8 cellular contexts compared by ENCODE assay signal in the genomic region with DNA sequence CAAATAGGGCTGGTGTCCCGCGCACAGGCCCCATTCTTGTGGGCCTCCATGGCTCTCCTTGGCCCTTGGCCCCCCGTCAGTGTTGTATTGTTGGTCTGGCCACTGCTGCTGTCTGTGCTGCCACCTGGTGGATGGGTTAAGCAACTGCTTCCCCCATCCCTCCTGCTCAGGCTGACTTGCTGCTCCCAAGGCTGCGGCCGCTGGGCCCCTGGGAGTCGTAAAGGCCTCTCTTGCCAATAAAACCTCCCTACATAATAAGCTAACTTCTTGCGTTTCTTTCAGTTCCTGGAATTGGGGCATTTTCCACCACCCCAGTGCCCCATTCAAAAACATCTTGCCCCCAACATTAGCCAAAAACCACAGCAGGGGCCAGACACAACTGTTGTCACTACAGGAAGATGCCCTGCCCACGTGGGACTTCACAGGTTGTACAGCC. TPM values are rescaled to one million over a fixed set of nuclear protein-coding genes. Genes with fewer than 3 reads are reported as not detected.
A peak's percentile ranks its signal among the peaks of the same experiment; 100 is the strongest.
DNase-seq lines count a peak whose midpoint lies in the region; ATAC-seq and TF ChIP-seq lines count a peak whose summit lies in the region.

No MANE protein-coding gene starts in this region.

- H3K36me3 ChIP-seq in Karpas-422 (ENCODE audit: insufficient read depth, low read length) = no peaks in the 10 kb centered on the region
- no peaks in the 10 kb centered on the region for H3K36me3 ChIP-seq in thyroid gland

- H3K4me2 ChIP-seq in Karpas-422 (ENCODE audit: low read depth, low read length, poor library complexity, severe bottlenecking) = no peak overlapping the region

- H3K4me3 ChIP-seq in Karpas-422 (ENCODE audit: low read length) (no peak overlapping the region), fibroblast of the aortic adventitia (ENCODE audit: low read depth, low read length) (no peak overlapping the region), thyroid gland (replicated peaks in 1 of 3) (no peak overlapping the region)

- DNase-seq in CMK (ENCODE audit: low read depth) = peak; percentile 69
- peak; percentile 84 for DNase-seq in Karpas-422
- peak; percentile 69 for DNase-seq in RKO (ENCODE audit: low spot score)
- peak; percentile 47 for DNase-seq in activated T-helper 1 cell treated with Interleukin-2 at 50 U/mL for 16 hours (ENCODE audit: low read depth)
- peak; percentile 64 for DNase-seq in fibroblast of the aortic adventitia (ENCODE audit: low read depth)
- peak in 39 of 56 donors; percentile 4 to 54 (median 23) for DNase-seq in nucleus accumbens (lab: John Stamatoyannopoulos, UW)
- DNase-seq in thyroid gland = peak; percentile 44 to 61

- no peaks in the 10 kb centered on the region for H4K20me1 ChIP-seq in Karpas-422 (ENCODE audit: insufficient read depth, low read depth, low read length)

- H3K9ac ChIP-seq in Karpas-422 (ENCODE audit: low read length) = no peak overlapping the region

- no peak overlapping the region for H3K27ac ChIP-seq in Karpas-422 (ENCODE audit: low read length)
- no peak overlapping the region for H3K27ac ChIP-seq in thyroid gland

- H2AFZ ChIP-seq in Karpas-422 (ENCODE audit: low read length) = no peak overlapping the region

- no peaks in the 10 kb centered on the region for H3K79me2 ChIP-seq in Karpas-422 (ENCODE audit: low read length)

- WGBS in thyroid gland, 2 donors = 64 to 67% methylated on average over 8 of the region's 8 CpGs

- intact Hi-C loops in thyroid gland (cut with DNase I) = no loop called here

- no peaks in the 10 kb centered on the region for H3K9me3 ChIP-seq in Karpas-422 (ENCODE audit: low read length)
- H3K9me3 ChIP-seq in thyroid gland = no peaks in the 10 kb centered on the region

- H3K9me2 ChIP-seq in Karpas-422 (replicated peaks; ENCODE audit: insufficient read depth, low read length) = no peaks in the 10 kb centered on the region

- H3K27me3 ChIP-seq in Karpas-422 (ENCODE audit: low read length) (no peaks in the 10 kb centered on the region), thyroid gland (no peaks in the 10 kb centered on the region)

- no peaks in the 10 kb centered on the region for H3K4me1 ChIP-seq in Karpas-422 (ENCODE audit: low read length)
- peaks cover 36 to 58% of the 10 kb centered on the region in 2 donors for H3K4me1 ChIP-seq in thyroid gland

- TF ChIP-seq POLR2A in thyroid gland (IDR thresholded peaks at IDR 0.05) = no peak

- peak; percentile 95 for TF ChIP-seq CTCF in fibroblast of the aortic adventitia (IDR thresholded peaks at IDR 0.05; ENCODE audit: insufficient read depth, low read length)
- TF ChIP-seq CTCF in thyroid gland (IDR thresholded peaks at IDR 0.05) = peak; percentile 65 to 96 (median 83)

- peak; percentile 74 for ATAC-seq in GM19467 (IDR thresholded peaks at IDR 0.05; ENCODE audit: unreplicated experiment)

RNA-seq across cellular contexts. Expression of a gene that starts 27.1 kb away (rescaled TPM):
- 1.9 and 3.9 TPM in 2 replicates for total RNA-seq in Karpas-422 (2014; rRNA removed; shearing (Covaris generic); ENCODE audit: low replicate concordance)
- total RNA-seq in fibroblast of the aortic adventitia (ENCODE audit: low replicate concordance) (1.4 and 2.9 TPM in 2 replicates), thyroid gland (1 to 10 TPM; 3.0 to 4.7 (median 3.4) TPM)

Comparison
In these comparisons a context has a peak if more than half of its experiments do, and no peak if none do; other contexts are left out.
1. DNase-seq: peak in every context shown above with its lines; median percentile 84 in Karpas-422; 69 in CMK; 69 in RKO; 64 in fibroblast of the aortic adventitia; 52 in thyroid gland; 47 in activated T-helper 1 cell treated with Interleukin-2 at 50 U/mL for 16 hours; 23 in nucleus accumbens.